Comparison of ENCODE assay signal across 30 cellular contexts in the genomic region with DNA sequence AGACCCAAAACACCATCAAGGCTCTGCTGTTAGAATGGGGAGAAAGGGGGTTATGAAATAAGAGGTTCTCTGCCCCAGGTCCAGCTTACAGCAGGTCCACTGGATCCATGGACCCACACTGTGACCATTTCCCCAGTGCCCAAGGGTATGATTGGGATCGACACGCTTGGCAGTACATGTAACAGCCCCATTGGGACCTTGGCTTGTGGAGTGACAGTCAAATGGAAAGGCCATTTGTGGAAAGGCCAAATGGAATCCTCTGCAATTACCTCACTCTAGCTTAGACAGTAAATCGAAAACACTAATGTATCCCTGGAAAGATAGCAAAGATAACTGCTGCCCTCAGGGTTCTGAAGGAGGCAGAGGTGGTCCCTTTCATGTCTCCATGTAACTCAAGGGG.
"Had no signal": no experiment of that assay in that cellular context is flagged by ENCODE, and none has a peak within 500 bp of the region (broad histone marks: within the 10 kb centered on the region; RNA-seq: fewer than 3 reads in every experiment).

No MANE protein-coding gene starts in this region.

- H3K27ac ChIP-seq: KMS-11 had no signal

- H3K9me3 ChIP-seq: MG63 had no signal

- H3K4me3 ChIP-seq: MG63 had no signal

- H3K36me3 ChIP-seq: MG63 had no signal

- H3K27me3 ChIP-seq: MG63 had no signal

- DNase-seq: MG63, MM.1S, NCI-H1048, NCI-H1092, NCI-H1092 treated with DMSO at 0.1 percent for 48 hours, NCI-H1105, NCI-H1105 treated with DMSO at 0.1 percent for 48 hours, NCI-H1417, NCI-H1417 treated with DMSO at 0.1 percent for 48 hours, NCI-H1436, NCI-H1436 treated with DMSO at 0.1 percent for 48 hours, NCI-H146, NCI-H1694, NCI-H1694 treated with DMSO at 0.1 percent for 48 hours, NCI-H187 treated with DMSO at 0.1 percent for 48 hours, NCI-H1930, NCI-H2029, NCI-H2029 treated with DMSO at 0.1 percent for 48 hours, NCI-H2081 treated with DMSO at 0.1 percent for 48 hours, NCI-H2107, NCI-H2171, NCI-H2227 treated with DMSO at 0.1 percent for 48 hours, NCI-H226, NCI-H345, NCI-H446, NCI-H446 treated with DMSO at 0.1 percent for 48 hours, NCI-H510A, NCI-H510A treated with DMSO at 0.1 percent for 48 hours, NCI-H524 treated with DMSO at 0.1 percent for 48 hours had no signal
